Comparison of ENCODE assay signal across 8 cellular contexts in the genomic region with DNA sequence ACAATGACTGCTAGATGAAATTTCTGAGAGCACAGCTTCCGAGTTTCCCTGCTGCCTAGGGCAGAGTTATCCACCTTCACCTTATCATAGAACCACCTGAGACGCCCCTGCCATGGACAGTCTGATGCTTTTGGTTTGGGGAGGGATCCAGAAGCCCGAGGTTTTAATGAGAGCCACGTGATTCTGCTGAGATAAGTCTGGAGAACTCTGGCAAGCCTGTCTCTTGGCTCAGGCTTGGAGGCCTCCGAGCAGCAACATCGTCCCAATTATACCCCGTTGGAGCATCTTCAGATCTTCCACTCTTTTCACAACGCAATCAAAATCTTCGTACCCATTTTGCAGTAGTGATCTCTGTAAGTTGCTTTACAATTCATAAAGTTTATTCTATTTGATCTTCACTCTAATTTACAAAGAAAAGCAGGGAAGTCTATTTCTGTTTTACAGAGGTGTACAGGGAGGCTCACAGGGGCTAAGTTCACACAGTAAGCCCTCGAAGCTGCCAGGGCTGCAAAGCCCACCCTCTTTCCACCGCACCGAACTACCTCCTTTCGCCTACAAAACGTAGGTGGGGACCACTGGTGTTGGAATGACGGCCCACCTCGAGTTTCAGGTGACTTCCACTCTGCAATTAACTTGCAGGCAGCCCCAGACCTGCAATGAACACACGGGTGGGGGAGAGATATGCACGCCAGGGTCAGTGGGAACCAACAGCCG. TPM values are rescaled to one million over a fixed set of nuclear protein-coding genes. Genes with fewer than 3 reads are reported as not detected.
DNase-seq lines count a peak whose midpoint lies in the region; ATAC-seq and TF ChIP-seq lines count a peak whose summit lies in the region.

No MANE protein-coding gene starts in this region.

- H2AK5ac ChIP-seq in mesenchymal stem cell (ENCODE audit: low read length, severe bottlenecking) = no peak overlapping the region

- peak overlapping the region; percentile 100 for H2BK15ac ChIP-seq in mesenchymal stem cell (ENCODE audit: low read depth, poor library complexity, severe bottlenecking)

- peaks cover 27% of the 10 kb centered on the region for H3K4me1 ChIP-seq in CD4-positive, CD25-positive, alpha-beta regulatory T cell (ENCODE audit: control insufficient read depth, insufficient read depth, low read length, poor library complexity, severe bottlenecking)
- H3K4me1 ChIP-seq in KMS-11 (ENCODE audit: low read depth, poor library complexity, severe bottlenecking) (peaks cover 60% of the 10 kb centered on the region), mesenchymal stem cell (ENCODE audit: control insufficient read depth, insufficient read depth, low read depth, low read length) (peaks cover 5% of the 10 kb centered on the region), urinary bladder (ENCODE audit: insufficient read depth) (no peaks in the 10 kb centered on the region)

- 28% methylated on average over 15 of the region's 19 CpGs for WGBS in mesenchymal stem cell
- 13% methylated on average over 19 of the region's 19 CpGs for WGBS in urinary bladder

- peak overlapping the region in 1 of 2 experiments; percentile 83 for H3K14ac ChIP-seq in mesenchymal stem cell (ENCODE audit: low read length in 2 of 2)

- H3K4me3 ChIP-seq in CD4-positive, CD25-positive, alpha-beta regulatory T cell (ENCODE audit: low read depth, low read length) = peak overlapping the region; percentile 59
- peak overlapping the region; percentile 94 for H3K4me3 ChIP-seq in KMS-11 (IDR thresholded peaks at IDR 0.05; ENCODE audit: insufficient read depth, low read depth, low read length)
- peak overlapping the region; percentile 81 to 87 for H3K4me3 ChIP-seq in mesenchymal stem cell (ENCODE audit: insufficient read depth in 1 of 2, low read depth in 1 of 2, low read length in 2 of 2)
- peak overlapping the region; percentile 58 for H3K4me3 ChIP-seq in urinary bladder (ENCODE audit: low read depth, low read length)

- H3K79me2 ChIP-seq in KMS-11 (ENCODE audit: insufficient read depth, low read depth) = no peaks in the 10 kb centered on the region

- H4K91ac ChIP-seq in mesenchymal stem cell (ENCODE audit: low read length) = peak overlapping the region; percentile 96

- peaks cover 14 to 37% (median 20%) of the 10 kb centered on the region in 4 donors for H3K4me1 Mint-ChIP-seq in CD4-positive, CD25-positive, alpha-beta regulatory T cell
- H3K4me1 Mint-ChIP-seq in central memory CD8-positive, alpha-beta T cell = peaks cover 42% of the 10 kb centered on the region

- H3K27me3 Mint-ChIP-seq in CD4-positive, CD25-positive, alpha-beta regulatory T cell = peaks cover 15% of the 10 kb centered on the region
- peaks cover 9% of the 10 kb centered on the region for H3K27me3 Mint-ChIP-seq in central memory CD8-positive, alpha-beta T cell

- no peak overlapping the region for H3K23ac ChIP-seq in mesenchymal stem cell (ENCODE audit: low read length in 2 of 2)

- peak overlapping the region in 2 of 3 donors; percentile 17 to 42 for H3K27ac Mint-ChIP-seq in CD4-positive, CD25-positive, alpha-beta regulatory T cell
- H3K27ac Mint-ChIP-seq in central memory CD8-positive, alpha-beta T cell (ENCODE audit: low read depth) = peak overlapping the region; percentile 96

- peak overlapping the region; percentile 11 for H2BK120ac ChIP-seq in mesenchymal stem cell (ENCODE audit: low read depth, low read length)

- H3K4me2 ChIP-seq in KMS-11 = peak overlapping the region; percentile 98
- H3K4me2 ChIP-seq in mesenchymal stem cell (ENCODE audit: low read length, poor library complexity, severe bottlenecking) = peak overlapping the region; percentile 91

- H4K8ac ChIP-seq in mesenchymal stem cell (ENCODE audit: low read length) = peak overlapping the region; percentile 99

- H3K4me3 Mint-ChIP-seq in CD4-positive, CD25-positive, alpha-beta regulatory T cell = peak overlapping the region; percentile 88 to 97 (median 90)
- H3K4me3 Mint-ChIP-seq in central memory CD8-positive, alpha-beta T cell = peak overlapping the region; percentile 93

- peak overlapping the region; percentile 96 for H2AFZ ChIP-seq in KMS-11 (ENCODE audit: low read depth)
- peak overlapping the region; percentile 90 for H2AFZ ChIP-seq in mesenchymal stem cell (ENCODE audit: low read depth, low read length)

- no peaks in the 10 kb centered on the region for H3K36me3 ChIP-seq in CD4-positive, CD25-positive, alpha-beta regulatory T cell (ENCODE audit: control insufficient read depth, insufficient read depth, low read length)
- H3K36me3 ChIP-seq in KMS-11 (ENCODE audit: insufficient read depth) (no peaks in the 10 kb centered on the region), mesenchymal stem cell (ENCODE audit: control insufficient read depth in 1 of 2, insufficient read depth in 2 of 2, low read depth in 1 of 2, low read length in 2 of 2) (no peaks in the 10 kb centered on the region), urinary bladder (ENCODE audit: insufficient read depth) (no peaks in the 10 kb centered on the region)

- H3K9ac ChIP-seq in KMS-11 (peak overlapping the region; percentile 79), mesenchymal stem cell (ENCODE audit: low read length) (peak overlapping the region; percentile 97)

- H3K27ac ChIP-seq in CD4-positive, CD25-positive, alpha-beta regulatory T cell (ENCODE audit: insufficient read depth, low read length, poor library complexity, severe bottlenecking) = peak overlapping the region; percentile 61
- H3K27ac ChIP-seq in KMS-11 (peak overlapping the region; percentile 86), mesenchymal stem cell (ENCODE audit: low read length, poor library complexity, severe bottlenecking) (peak overlapping the region; percentile 74), urinary bladder (ENCODE audit: low read depth) (peak overlapping the region; percentile 89)

- H4K20me1 ChIP-seq in KMS-11 (ENCODE audit: insufficient read depth) = no peaks in the 10 kb centered on the region

- peak overlapping the region in 1 of 2 experiments; percentile 87 for H2BK12ac ChIP-seq in mesenchymal stem cell (ENCODE audit: low read length in 2 of 2)

- DNase-seq in CD4-positive, CD25-positive, alpha-beta regulatory T cell = no peak
- peak in 1 of 2 donors; percentile 21 for DNase-seq in central memory CD8-positive, alpha-beta T cell (ENCODE audit: low spot score in 2 of 2)
- DNase-seq in mesenchymal stem cell = no peak
- DNase-seq in stimulated activated CD4-positive, alpha-beta T cell treated with anti-CD3 and anti-CD28 coated beads, Interleukin-2, amount 100 ng/mL, for 48 hours = no peak
- DNase-seq in NCI-H2107 (lab: John Stamatoyannopoulos, UW) = no peak

- no peak for ATAC-seq in CD4-positive, CD25-positive, alpha-beta regulatory T cell (ENCODE audit: low read depth in 2 of 2)
- no peak for ATAC-seq in central memory CD8-positive, alpha-beta T cell (replicated peaks; ENCODE audit: extremely low read depth, poor library complexity, severe bottlenecking)
- ATAC-seq in GM21619 (IDR thresholded peaks at IDR 0.05; ENCODE audit: unreplicated experiment) = no peak

- H3K9me3 Mint-ChIP-seq in CD4-positive, CD25-positive, alpha-beta regulatory T cell = peaks cover 0 to 12% (median 3%) of the 10 kb centered on the region in 7 donors
- peaks cover 6% of the 10 kb centered on the region for H3K9me3 Mint-ChIP-seq in central memory CD8-positive, alpha-beta T cell

- TF ChIP-seq CTCF in KMS-11 (conservative IDR thresholded peaks at IDR 0.05; ENCODE audit: low read depth, low read length) = no peak

- H3K4ac ChIP-seq in mesenchymal stem cell (ENCODE audit: low read depth in 1 of 2, low read length in 2 of 2) = peak overlapping the region; percentile 94 to 95

- peak overlapping the region; percentile 81 to 98 for H3K18ac ChIP-seq in mesenchymal stem cell (ENCODE audit: low read depth in 1 of 2, low read length in 2 of 2)

- H3K27me3 ChIP-seq in CD4-positive, CD25-positive, alpha-beta regulatory T cell (ENCODE audit: control insufficient read depth, insufficient read depth, low read length) = peaks cover 3% of the 10 kb centered on the region
- H3K27me3 ChIP-seq in KMS-11 (ENCODE audit: insufficient read depth, low read depth) = no peaks in the 10 kb centered on the region
- H3K27me3 ChIP-seq in mesenchymal stem cell (ENCODE audit: control insufficient read depth in 1 of 2, insufficient read depth in 1 of 2, low read length in 2 of 2) = no peaks in the 10 kb centered on the region

- peak overlapping the region; percentile 90 for H2BK5ac ChIP-seq in mesenchymal stem cell (ENCODE audit: low read depth, low read length, poor library complexity, severe bottlenecking)

- H3K36me3 Mint-ChIP-seq in CD4-positive, CD25-positive, alpha-beta regulatory T cell = no peaks in the 10 kb centered on the region
- H3K36me3 Mint-ChIP-seq in central memory CD8-positive, alpha-beta T cell (ENCODE audit: insufficient read depth) = peaks cover 16% of the 10 kb centered on the region

- H3K9me3 ChIP-seq in CD4-positive, CD25-positive, alpha-beta regulatory T cell (ENCODE audit: control insufficient read depth in 2 of 2, low read length in 2 of 2) = peaks cover 0 to 5% of the 10 kb centered on the region in 2 experiments
- peaks cover 6% of the 10 kb centered on the region for H3K9me3 ChIP-seq in mesenchymal stem cell (ENCODE audit: control insufficient read depth, low read length)

- peaks cover 6% of the 10 kb centered on the region for H3K79me1 ChIP-seq in mesenchymal stem cell (replicated peaks; ENCODE audit: low read length, poor library complexity, severe bottlenecking)

RNA-seq across cellular contexts. Expression of gene HHAT, which starts 0.5 kb away (rescaled TPM):
- 6.0 TPM for total RNA-seq in CD4-positive, CD25-positive, alpha-beta regulatory T cell
- polyA plus RNA-seq in CD4-positive, CD25-positive, alpha-beta regulatory T cell = 1 to 10 TPM; 1.4 to 4.2 (median 2.0) TPM
- 3.1 TPM for polyA plus RNA-seq in mesenchymal stem cell (2013, experiment 1 of 2)
- polyA plus RNA-seq in mesenchymal stem cell (2013, experiment 2 of 2) = 3.1 TPM
- 10.8 TPM for total RNA-seq in urinary bladder
- 3.3 TPM for polyA plus RNA-seq in urinary bladder
